8 cellular contexts compared by ENCODE assay signal in the genomic region with DNA sequence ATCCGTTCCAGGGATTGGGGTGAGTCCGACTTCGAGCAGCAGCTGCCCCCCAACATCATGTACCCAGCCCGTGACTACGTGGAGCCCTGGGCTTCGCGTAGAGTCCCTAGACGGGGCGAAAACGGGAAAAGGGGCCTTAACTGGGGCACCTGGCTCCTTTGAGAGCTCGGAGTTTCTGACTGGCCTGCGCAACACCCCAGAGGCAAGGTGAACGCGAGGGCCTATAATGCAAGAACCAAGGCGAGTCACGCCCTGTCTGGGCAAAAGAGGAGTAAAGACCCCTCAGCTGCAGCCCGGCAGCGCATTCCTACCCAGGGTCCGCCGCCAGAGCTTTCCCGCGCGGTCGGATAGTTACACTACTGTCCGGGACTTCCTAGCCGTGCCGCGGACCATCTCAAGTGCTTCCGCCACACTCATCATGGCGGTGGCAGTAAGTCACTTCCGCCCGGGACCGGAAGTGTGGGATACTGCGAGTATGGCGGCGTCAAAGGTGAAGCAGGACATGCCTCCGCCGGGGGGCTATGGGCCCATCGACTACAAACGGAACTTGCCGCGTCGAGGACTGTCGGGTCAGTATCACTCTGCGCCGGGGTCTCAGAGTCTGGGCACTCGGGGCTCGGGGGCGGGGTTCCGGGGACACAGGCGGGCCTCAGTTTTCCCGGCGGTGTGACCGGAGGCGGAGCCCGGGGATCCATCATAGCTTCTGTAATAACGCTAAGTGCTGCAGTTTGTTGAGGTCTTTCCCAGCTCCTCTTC. TPM values are rescaled to one million over a fixed set of nuclear protein-coding genes. Genes with fewer than 3 reads are reported as not detected.
A peak's percentile ranks its signal among the peaks of the same experiment; 100 is the strongest.
DNase-seq lines count a peak whose midpoint lies in the region; ATAC-seq and TF ChIP-seq lines count a peak whose summit lies in the region.

A gene (plus strand): TSS at position 462 of the 756 bp plus-strand sequence. CDS start 14 bp downstream, at position 476.

- peaks cover 23% of the 10 kb centered on the region for H3K36me3 ChIP-seq in OCI-LY1 (ENCODE audit: insufficient read depth, low read length)

- peaks cover 28% of the 10 kb centered on the region for H3K36me3 Mint-ChIP-seq in Calu3 (ENCODE audit: insufficient read depth, unreplicated experiment)

- H3K9me3 ChIP-seq in OCI-LY1 (ENCODE audit: low read length) = no peaks in the 10 kb centered on the region

- H3K79me2 ChIP-seq in OCI-LY1 (ENCODE audit: insufficient read depth, low read length) = peaks cover 41% of the 10 kb centered on the region

- no peak for TF ChIP-seq CTCF in Calu3 (IDR thresholded peaks at IDR 0.05; ENCODE audit: unreplicated experiment)
- TF ChIP-seq CTCF in OCI-LY1 (IDR thresholded peaks at IDR 0.05; ENCODE audit: low read length) = no peak

- no peaks in the 10 kb centered on the region for H3F3A ChIP-seq in OCI-LY1 (ENCODE audit: insufficient read depth, low read length)

- H3K9ac ChIP-seq in OCI-LY1 (ENCODE audit: low read length) = peak within 1 kb of the TSS; percentile 94

- peak within 1 kb of the TSS; percentile 61 for H3K27ac Mint-ChIP-seq in Calu3 (ENCODE audit: unreplicated experiment)

- no peaks in the 10 kb centered on the region for H3K9me3 Mint-ChIP-seq in Calu3 (ENCODE audit: low read depth, unreplicated experiment)

- H4K20me1 ChIP-seq in OCI-LY1 (ENCODE audit: insufficient read depth, low read length) = no peaks in the 10 kb centered on the region

- peak within 1 kb of the TSS; percentile 95 for H3K4me3 ChIP-seq in OCI-LY1 (ENCODE audit: low read depth, low read length, poor library complexity, severe bottlenecking)

- CTCF ChIA-PET in Calu3 (lab: Charles Lee) = no interaction called here

- TSS peak; percentile 83 for BruUV-seq in Calu3 (replicated peaks; lab: Mats Ljungman, UMichigan)

- no peaks in the 10 kb centered on the region for H3K27me3 ChIP-seq in OCI-LY1 (ENCODE audit: insufficient read depth, low read length)

- DNase-seq in Calu3 (peak; percentile 86), HuH-7 (ENCODE audit: low spot score) (peak; percentile 98), epidermal melanocyte (ENCODE audit: insufficient read length, low spot score) (peak; percentile 97), midbrain (lab: John Stamatoyannopoulos, UW) (peak; percentile 91)
- peak; percentile 92 for DNase-seq in activated CD8-positive, alpha-beta memory T cell treated with anti-CD3 and anti-CD28 coated beads, Interleukin-2, amount 50 U/mL, for 4 hours
- DNase-seq in stimulated activated CD8-positive, alpha-beta memory T cell treated with anti-CD3 and anti-CD28 coated beads, Interleukin-15, amount 100 ng/mL, for 48 hours (ENCODE audit: low read depth in 2 of 2) = peak; percentile 86

- peak within 1 kb of the TSS; percentile 73 for H3K27ac ChIP-seq in OCI-LY1 (ENCODE audit: low read depth, low read length, poor library complexity, severe bottlenecking)

- H3K9me2 ChIP-seq in OCI-LY1 (ENCODE audit: low read depth, low read length) = no peaks in the 10 kb centered on the region

- ATAC-seq in GM21515 (IDR thresholded peaks at IDR 0.05; ENCODE audit: unreplicated experiment) = peak; percentile 86

- H3K4me1 ChIP-seq in OCI-LY1 (ENCODE audit: insufficient read depth, low read length, severe bottlenecking) = peaks cover 38% of the 10 kb centered on the region

- H3K27me3 Mint-ChIP-seq in Calu3 (ENCODE audit: unreplicated experiment) = no peaks in the 10 kb centered on the region

- H2AFZ ChIP-seq in OCI-LY1 (ENCODE audit: low read length) = no peak within 1 kb of the TSS

- no peaks in the 10 kb centered on the region for H3K4me1 Mint-ChIP-seq in Calu3 (ENCODE audit: low read depth, unreplicated experiment)

- intact Hi-C loops in Calu3 (cut with micrococcal nuclease; ENCODE audit: unreplicated experiment) = no loop called here

- peak within 1 kb of the TSS; percentile 87 for H3K4me2 ChIP-seq in OCI-LY1 (ENCODE audit: low read length)

- peak within 1 kb of the TSS; percentile 79 for H3K4me3 Mint-ChIP-seq in Calu3 (ENCODE audit: low read depth, unreplicated experiment)

RNA-seq across cellular contexts. Expression of the gene that starts here (rescaled TPM):
- 191 and 193 TPM in 2 replicates for total RNA-seq in Calu3 (2022)

Comparison
In these comparisons a context has a peak if more than half of its experiments do, and no peak if none do; other contexts are left out.
1. Peak in every context shown above with its lines: DNase-seq, ATAC-seq, H3K4me3 ChIP-seq and H3K27ac ChIP-seq.